14 cellular contexts compared by ENCODE assay signal in genomic region chr13:62643007-62643483, GRCh38.
A peak's percentile ranks its signal among the peaks of the same experiment; 100 is the strongest.
DNase-seq lines count a peak whose midpoint lies in the region; FAIRE-seq and TF ChIP-seq lines count a peak whose summit lies in the region.
"Had no signal": no experiment of that assay in that cellular context is flagged by ENCODE, and none has a peak within 500 bp of the region (broad histone marks: within the 10 kb centered on the region; RNA-seq: fewer than 3 reads in every experiment).

No MANE protein-coding gene starts in this region.

- FAIRE-seq in kidney (lab: Jason Lieb, UNC), result no peak

- H3K9me3 ChIP-seq in smooth muscle cell (replicated peaks; ENCODE audit: low read depth) (no peaks in the 10 kb centered on the region), kidney (ENCODE audit: control insufficient read depth in 1 of 2, low read length in 2 of 2) (no peaks in the 10 kb centered on the region)
- H3K9me3 ChIP-seq: lower lobe of right lung, Peyer's patch had no signal

- peak overlapping the region; percentile 64 for H3K27ac ChIP-seq in smooth muscle cell (ENCODE audit: low read depth)
- no peak overlapping the region for H3K27ac ChIP-seq in kidney (ENCODE audit: low read depth in 2 of 2, low read length in 2 of 2)
- H3K27ac ChIP-seq: lower lobe of right lung, Peyer's patch had no signal

- H3F3A ChIP-seq in smooth muscle cell (ENCODE audit: low read depth), result no peaks in the 10 kb centered on the region

- TF ChIP-seq CTCF in astrocyte of the spinal cord (IDR thresholded peaks at IDR 0.05; ENCODE audit: low read depth, low read length) (no peak), smooth muscle cell (IDR thresholded peaks at IDR 0.05; ENCODE audit: borderline replicate concordance, insufficient read depth, poor library complexity, severe bottlenecking) (no peak), kidney (IDR thresholded peaks at IDR 0.05; ENCODE audit: borderline replicate concordance, extremely low read depth, insufficient read depth) (no peak)

- H3K4me3 ChIP-seq in astrocyte of the spinal cord (ENCODE audit: low read depth, low read length) (no peak overlapping the region), smooth muscle cell (no peak overlapping the region), kidney (ENCODE audit: low read length in 2 of 2) (no peak overlapping the region)
- H3K4me3 ChIP-seq: lower lobe of right lung, Peyer's patch had no signal

- no peak overlapping the region for H3K4me2 ChIP-seq in smooth muscle cell

- H3K9ac ChIP-seq in smooth muscle cell (ENCODE audit: low read depth), result no peak overlapping the region
- no peak overlapping the region for H3K9ac ChIP-seq in kidney (ENCODE audit: low read length in 2 of 2)

- H3K4me1 ChIP-seq in smooth muscle cell (ENCODE audit: low read depth), result no peaks in the 10 kb centered on the region
- no peaks in the 10 kb centered on the region for H3K4me1 ChIP-seq in kidney (ENCODE audit: control insufficient read depth in 1 of 2, insufficient read depth in 1 of 2, low read depth in 1 of 2, low read length in 2 of 2)
- H3K4me1 ChIP-seq: lower lobe of right lung, Peyer's patch had no signal

- intact Hi-C loops in kidney (cut with DNase I), result no loop called here

- H3K79me2 ChIP-seq in smooth muscle cell (ENCODE audit: low read depth), result no peaks in the 10 kb centered on the region

- no peak overlapping the region for H2AFZ ChIP-seq in smooth muscle cell (ENCODE audit: low read depth)

- DNase-seq in activated T-cell treated with anti-CD3 and anti-CD28 coated beads for 48 hours (ENCODE audit: low read depth), result peak; percentile 15
- no peak for DNase-seq in activated T-cell treated with anti-CD3 and anti-CD28 coated beads, Interleukin-2, amount 50 U/mL, for 1 hour
- peak; percentile 90 for DNase-seq in HT-29 (ENCODE audit: low spot score)
- DNase-seq in astrocyte of the spinal cord (ENCODE audit: low read depth, low spot score), result peak; percentile 57
- DNase-seq in smooth muscle cell (lab: John Stamatoyannopoulos, UW; ENCODE audit: unreplicated experiment), result no peak
- no peak for DNase-seq in kidney
- DNase-seq in cerebellum (ENCODE audit: low spot score), result no peak
- DNase-seq in kidney glomerular epithelial cell (lab: John Stamatoyannopoulos, UW), result no peak
- DNase-seq: activated B cell treated with CpG ODN at 0.5 μM for 24 hours; aorta; lower lobe of right lung; NCI-H1105; Peyer's patch; stimulated activated naive CD4-positive, alpha-beta T cell treated with Interleukin-2 at 50 U/mL for 16 hours had no signal

- no peaks in the 10 kb centered on the region for H4K20me1 ChIP-seq in smooth muscle cell (ENCODE audit: low read depth)

- H3K36me3 ChIP-seq in smooth muscle cell (ENCODE audit: low read depth) (no peaks in the 10 kb centered on the region), kidney (ENCODE audit: control insufficient read depth in 1 of 2, insufficient read depth in 2 of 2, low read length in 2 of 2) (no peaks in the 10 kb centered on the region)
- H3K36me3 ChIP-seq: lower lobe of right lung, Peyer's patch had no signal

- no peaks in the 10 kb centered on the region for H3K27me3 ChIP-seq in smooth muscle cell (ENCODE audit: low read depth)
- H3K27me3 ChIP-seq: Peyer's patch had no signal

- 58% methylated on average over 4 of the region's 4 CpGs for WGBS in smooth muscle cell (ENCODE audit: low lambda C conversion rate)

- in situ Hi-C loops in astrocyte of the spinal cord (cut with HindIII; ENCODE audit: low sequenced_read_pairs), result no loop called here

Comparison
In these comparisons a context has a peak if more than half of its experiments do, and no peak if none do; other contexts are left out.
1. DNase-seq: peak in activated T-cell treated with anti-CD3 and anti-CD28 coated beads for 48 hours (single experiment), HT-29 (single experiment) and astrocyte of the spinal cord (single experiment); none in activated T-cell treated with anti-CD3 and anti-CD28 coated beads, Interleukin-2, amount 50 U/mL, for 1 hour (single experiment), smooth muscle cell (single experiment), kidney (single experiment), cerebellum (single experiment) and kidney glomerular epithelial cell (single experiment).